Comparison of ENCODE assay signal across 11 cellular contexts in the genomic region with DNA sequence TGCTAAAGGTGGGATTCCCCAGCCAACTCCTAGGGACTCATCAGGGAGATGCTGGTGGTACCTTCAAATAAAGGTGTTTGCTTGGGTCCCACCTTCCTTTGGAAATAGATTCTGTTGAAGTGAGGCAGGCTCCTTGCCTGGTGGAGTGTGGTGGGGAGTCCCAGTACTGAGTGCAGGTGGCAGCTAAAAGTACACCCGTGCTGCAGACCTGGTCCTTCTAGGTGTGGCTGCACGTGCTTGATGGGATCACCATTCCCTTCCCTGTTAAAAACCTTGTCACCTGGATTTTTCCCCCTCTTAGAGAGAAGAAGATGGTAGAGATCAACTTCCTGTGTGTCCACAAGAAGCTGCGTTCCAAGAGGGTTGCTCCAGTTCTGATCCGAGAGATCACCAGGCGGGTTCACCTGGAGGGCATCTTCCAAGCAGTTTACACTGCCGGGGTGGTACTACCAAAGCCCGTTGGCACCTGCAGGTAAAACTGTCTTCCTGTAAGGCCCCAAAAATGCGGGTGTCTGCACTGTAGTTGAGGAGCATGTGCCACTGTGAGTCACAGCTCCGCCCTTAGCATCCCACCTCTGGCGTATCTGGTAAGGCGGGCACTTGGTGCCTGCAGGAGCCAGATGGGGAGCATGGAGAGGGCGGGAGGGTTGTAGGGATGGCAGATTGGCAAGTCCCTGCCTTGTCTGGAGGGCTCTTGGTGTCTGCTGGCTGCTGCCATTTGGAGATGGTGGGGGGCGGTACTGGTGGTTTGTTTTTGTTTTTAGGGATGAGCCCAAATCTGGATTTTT. TPM values are rescaled to one million over a fixed set of nuclear protein-coding genes. Genes with fewer than 3 reads are reported as not detected.
DNase-seq lines count a peak whose midpoint lies in the region; ATAC-seq and TF ChIP-seq lines count a peak whose summit lies in the region.
"Had no signal": no experiment of that assay in that cellular context is flagged by ENCODE, and none has a peak within 500 bp of the region (broad histone marks: within the 10 kb centered on the region; RNA-seq: fewer than 3 reads in every experiment).

No MANE protein-coding gene starts in this region.

- H3K27ac ChIP-seq in AG04450 (ENCODE audit: low read depth, low read length): peak overlapping the region; percentile 39
- H3K27ac ChIP-seq in osteoblast (ENCODE audit: low read depth, low read length): peak overlapping the region; percentile 26

- H3K9me3 Mint-ChIP-seq in chondrocyte (ENCODE audit: low read depth): no peaks in the 10 kb centered on the region
- H3K9me3 Mint-ChIP-seq: effector memory CD8-positive, alpha-beta T cell; nephron had no signal

- H3K4me2 ChIP-seq in osteoblast (ENCODE audit: insufficient read depth, low read length): no peak overlapping the region

- H3K4me3 ChIP-seq in AG04450 (ENCODE audit: low read depth, low read length) (no peak overlapping the region), osteoblast (ENCODE audit: insufficient read depth, low read length) (no peak overlapping the region)
- H3K4me3 ChIP-seq: skin epidermis had no signal

- no peak overlapping the region for H2AFZ ChIP-seq in osteoblast (ENCODE audit: low read length)

- peaks cover 14% of the 10 kb centered on the region for H3K4me1 ChIP-seq in osteoblast (ENCODE audit: insufficient read depth, low read length)

- H3K9me3 ChIP-seq in AG04450 (ENCODE audit: control insufficient read depth, insufficient read depth, low read length): no peaks in the 10 kb centered on the region
- no peaks in the 10 kb centered on the region for H3K9me3 ChIP-seq in osteoblast (ENCODE audit: low read depth, low read length)

- ATAC-seq in GM19023 (IDR thresholded peaks at IDR 0.05; ENCODE audit: unreplicated experiment): no peak

- POLR2A ChIA-PET in AG04450 (lab: Yijun Ruan, JAX): no interaction called here

- no peak for DNase-seq in AG04450 (ENCODE audit: low read depth, low spot score)
- DNase-seq in NCI-H1694 treated with DMSO at 0.1 percent for 48 hours (lab: John Stamatoyannopoulos, UW): peak; percentile 73
- DNase-seq in chondrocyte (ENCODE audit: low spot score): no peak
- DNase-seq in osteoblast (ENCODE audit: insufficient read length, low spot score, missing footprints): peak; percentile 56
- DNase-seq in NCI-H2081 (lab: John Stamatoyannopoulos, UW): no peak
- DNase-seq in GM19238 (ENCODE audit: insufficient read length, low spot score): no peak
- no peak for DNase-seq in AG08395 (ENCODE audit: low spot score)

- CTCF ChIA-PET in AG04450 (lab: Charles Lee): interaction anchor here (0.6 to 5.8 kb wide), 18 partner anchors 8 to 196 kb away, joined by 3 to 38 read pairs (median 4); a partner anchor contains a TSS

- peaks cover 8% of the 10 kb centered on the region for H3K79me2 ChIP-seq in osteoblast (ENCODE audit: insufficient read depth, low read length)

- H4K20me1 ChIP-seq in osteoblast (ENCODE audit: insufficient read depth, low read length): peaks cover 2% of the 10 kb centered on the region

- no peak overlapping the region for H3K4me3 Mint-ChIP-seq in chondrocyte (ENCODE audit: unreplicated experiment)
- H3K4me3 Mint-ChIP-seq: effector memory CD8-positive, alpha-beta T cell; nephron had no signal

- peak overlapping the region; percentile 80 for H3K27ac Mint-ChIP-seq in chondrocyte (ENCODE audit: unreplicated experiment)

- H3K36me3 ChIP-seq in osteoblast (ENCODE audit: insufficient read depth, low read length): peaks cover 69% of the 10 kb centered on the region

- H3K27me3 ChIP-seq in AG04450 (ENCODE audit: control insufficient read depth, insufficient read depth, low read length) (no peaks in the 10 kb centered on the region), osteoblast (ENCODE audit: insufficient read depth, low read length) (no peaks in the 10 kb centered on the region)

- peaks cover 32% of the 10 kb centered on the region for H3K36me3 Mint-ChIP-seq in chondrocyte (ENCODE audit: low read depth)

- H3K4me1 Mint-ChIP-seq in chondrocyte (ENCODE audit: low read depth): peaks cover 43% of the 10 kb centered on the region
- H3K4me1 Mint-ChIP-seq: nephron had no signal

- TF ChIP-seq CTCF in AG04450 (IDR thresholded peaks at IDR 0.05; ENCODE audit: low read depth, low read length) (no peak), chondrocyte (IDR thresholded peaks at IDR 0.05) (no peak), osteoblast (IDR thresholded peaks at IDR 0.05; ENCODE audit: extremely low read depth, low read depth, low read length) (no peak)

- no peaks in the 10 kb centered on the region for H3K27me3 Mint-ChIP-seq in chondrocyte (ENCODE audit: low read depth)
- H3K27me3 Mint-ChIP-seq: effector memory CD8-positive, alpha-beta T cell had no signal

RNA-seq across cellular contexts. Expression of a gene that starts 34.0 kb away (rescaled TPM):
- 28.2 and 42.3 TPM in 2 replicates for polyA plus RNA-seq in AG04450 (2011; rRNA removed)
- polyA minus RNA-seq in AG04450 (2011; rRNA and poly(A)+ RNA removed): 64.1 and 86.5 TPM in 2 replicates
- total RNA-seq in chondrocyte (123 to 135 TPM (median 128 TPM) in 3 replicates), osteoblast (31.5 and 47.7 TPM in 2 replicates)

RNA-seq across cellular contexts. Expression of a gene that starts 37.2 kb away (rescaled TPM):
- 60.6 and 63.6 TPM in 2 replicates for polyA plus RNA-seq in AG04450 (2011; rRNA removed)
- polyA minus RNA-seq in AG04450 (2011; rRNA and poly(A)+ RNA removed): 62.0 and 70.9 TPM in 2 replicates
- total RNA-seq in chondrocyte: 89.0 to 103 TPM (median 91.4 TPM) in 3 replicates
- 51.8 and 66.6 TPM in 2 replicates for total RNA-seq in osteoblast

RNA-seq across cellular contexts. Expression of a gene that starts 37.2 kb away (rescaled TPM):
- polyA plus RNA-seq in AG04450 (2011; rRNA removed): 4.0 and 4.7 TPM in 2 replicates
- polyA minus RNA-seq in AG04450 (2011; rRNA and poly(A)+ RNA removed): 2.6 TPM in 2 replicates
- total RNA-seq in chondrocyte (4.7 to 6.8 TPM (median 5.6 TPM) in 3 replicates), osteoblast (4.7 and 6.2 TPM in 2 replicates)

RNA-seq across cellular contexts. Expression of a gene that starts 46.8 kb away (rescaled TPM):
- 21.8 and 29.1 TPM in 2 replicates for polyA plus RNA-seq in AG04450 (2011; rRNA removed)
- polyA minus RNA-seq in AG04450 (2011; rRNA and poly(A)+ RNA removed): 50.3 and 67.2 TPM in 2 replicates
- total RNA-seq in chondrocyte: 33.9 to 39.9 TPM (median 36.5 TPM) in 3 replicates
- 34.5 and 39.1 TPM in 2 replicates for total RNA-seq in osteoblast

RNA-seq across cellular contexts. Expression of a gene that starts 50.0 kb away (rescaled TPM):
- polyA plus RNA-seq in AG04450 (2011; rRNA removed): 12.4 and 13.2 TPM in 2 replicates
- 10.0 and 11.4 TPM in 2 replicates for polyA minus RNA-seq in AG04450 (2011; rRNA and poly(A)+ RNA removed)
- 35.9 to 41.0 TPM (median 36.4 TPM) in 3 replicates for total RNA-seq in chondrocyte
- 10.9 and 12.1 TPM in 2 replicates for total RNA-seq in osteoblast

Comparison
In these comparisons a context has a peak if more than half of its experiments do, and no peak if none do; other contexts are left out.
1. DNase-seq: peak in NCI-H1694 treated with DMSO at 0.1 percent for 48 hours (single experiment) and osteoblast (single experiment); none in AG04450 (single experiment), chondrocyte (single experiment), NCI-H2081 (0 of 2), GM19238 (single experiment) and AG08395 (single experiment).